In genomic region chr5:172712610-172713009, GRCh38 we compare ENCODE assay signal across 18 cellular contexts. TPM values are rescaled to one million over a fixed set of nuclear protein-coding genes. Genes with fewer than 3 reads are reported as not detected.
DNase-seq lines count a peak whose midpoint lies in the region; ATAC-seq, FAIRE-seq and TF ChIP-seq lines count a peak whose summit lies in the region.
"Had no signal": no experiment of that assay in that cellular context is flagged by ENCODE, and none has a peak within 500 bp of the region (broad histone marks: within the 10 kb centered on the region; RNA-seq: fewer than 3 reads in every experiment).

No MANE protein-coding gene starts in this region.

- peak overlapping the region; percentile 60; the same call in 1 of the 2 replicates for H2BK12ac ChIP-seq in H1 (ENCODE audit: low read depth, low read length)

- H3K36me3 ChIP-seq in Panc1 (ENCODE audit: control insufficient read depth, insufficient read depth, low read length) (no peaks in the 10 kb centered on the region), H1 (ENCODE audit: control insufficient read depth in 2 of 4, insufficient read depth in 4 of 4, low read length in 3 of 4) (no peaks in the 10 kb centered on the region), spleen (no peaks in the 10 kb centered on the region)

- H3K27ac ChIP-seq in Panc1 (ENCODE audit: low read length) = peak overlapping the region; percentile 20; the same call in 1 of the 2 replicates
- H3K27ac ChIP-seq in H1 (ENCODE audit: low read depth, low read length) = no peak overlapping the region
- no peak overlapping the region for H3K27ac ChIP-seq in spleen
- H3K27ac ChIP-seq: KMS-11 had no signal

- no peak overlapping the region for H3K4ac ChIP-seq in H1 (replicated peaks; ENCODE audit: insufficient read length, low read depth, low read length)

- 76% methylated on average over 8 of the region's 8 CpGs; no CpG with 5 or more reads in 1 of the 2 experiments for WGBS in H1 (ENCODE audit: extremely low coverage in 1 of 2, insufficient coverage in 1 of 2, insufficient read length in 1 of 2, insufficient replicate concordance in 2 of 2, low coverage in 1 of 2, low lambda C conversion rate in 2 of 2, missing lambda C conversion rate in 1 of 2), 2 experiments
- WGBS in spleen, 5 donors = 57 to 66% (median 60%) methylated on average over 8 of the region's 8 CpGs

- intact Hi-C loops in Panc1 (cut with micrococcal nuclease; ENCODE audit: unreplicated experiment) = loop anchor here (1.0 to 10.0 kb wide), 4 partner anchors 152 to 245 kb away; partner anchors contain the start of gene RPL26L1
- intact Hi-C loops in spleen (cut with DNase I; ENCODE audit: low total_unique reads) = loop anchor here (10.0 kb wide), 1 partner anchor 432 kb away; the partner anchor contains the start of gene BNIP1

- no peak overlapping the region for H3K23ac ChIP-seq in H1 (ENCODE audit: insufficient read length)

- no peak overlapping the region for H4K5ac ChIP-seq in H1 (ENCODE audit: insufficient read length, low read depth, low read length)

- ATAC-seq in Panc1 = peak; percentile 2; the same call in 1 of the 2 replicates
- ATAC-seq in HG03442 (IDR thresholded peaks at IDR 0.05; ENCODE audit: unreplicated experiment) = no peak

- peaks cover 42% of the 10 kb centered on the region for H3K4me1 ChIP-seq in Panc1 (ENCODE audit: control insufficient read depth, insufficient read depth, low read length)
- peaks cover 0 to 3% (median 2%) of the 10 kb centered on the region in 4 experiments; a peak in 2 of 7 replicates for H3K4me1 ChIP-seq in H1 (replicated peaks in 1 of 4; ENCODE audit: control insufficient read depth in 3 of 4, insufficient read depth in 4 of 4, low read length in 3 of 4)
- H3K4me1 ChIP-seq in spleen = peaks cover 32 to 51% (median 43%) of the 10 kb centered on the region in 6 donors

- H3K4me3 ChIP-seq in Panc1 (ENCODE audit: low read depth in 2 of 2, low read length in 2 of 2) = no peak overlapping the region
- no peak overlapping the region for H3K4me3 ChIP-seq in H1 (ENCODE audit: extremely low read depth in 1 of 4, insufficient read depth in 2 of 4, low read depth in 3 of 4, low read length in 4 of 4)
- no peak overlapping the region for H3K4me3 ChIP-seq in spleen

- POLR2A ChIA-PET in Panc1 (lab: Charles Lee) (no interaction called here), H1 (lab: Charles Lee; ENCODE audit: partially characterized antibody) (interaction anchor here (1.1 kb wide), 1 partner anchor 58 kb away, joined by 6 read pairs; the partner anchor contains the start of gene DUSP1)

- H4K20me1 ChIP-seq in H1 (replicated peaks in 1 of 2; ENCODE audit: control insufficient read depth in 1 of 2, insufficient read depth in 2 of 2, low read length in 2 of 2) = peaks cover 0 to 5% of the 10 kb centered on the region in 2 experiments

- no peak overlapping the region for H2BK5ac ChIP-seq in H1 (ENCODE audit: low read depth, low read length)

- no peak for TF ChIP-seq RAD21 in H1 (IDR thresholded peaks at IDR 0.05 in 1 of 2, conservative IDR thresholded peaks at IDR 0.05 in 1 of 2; ENCODE audit: low read depth in 2 of 2, low read length in 2 of 2)

- TF ChIP-seq CTCF in GM10266 (IDR thresholded peaks at IDR 0.05; ENCODE audit: control insufficient read depth, insufficient read depth, low read depth, missing control alignments) = peak; percentile 12
- no peak for TF ChIP-seq CTCF in Panc1 (IDR thresholded peaks at IDR 0.05)
- no peak for TF ChIP-seq CTCF in H1 (IDR thresholded peaks at IDR 0.05; ENCODE audit: control extremely low read depth in 1 of 3, insufficient read depth in 1 of 3, low read depth in 1 of 3, low read length in 3 of 3)
- TF ChIP-seq CTCF in spleen (IDR thresholded peaks at IDR 0.05 in 8 of 11, conservative IDR thresholded peaks at IDR 0.05 in 3 of 11) = no peak

- H3K56ac ChIP-seq in H1 (replicated peaks; ENCODE audit: insufficient read length, low read depth, low read length) = no peak overlapping the region

- H3K4me2 ChIP-seq in H1 (ENCODE audit: insufficient read depth in 1 of 2, low read depth in 2 of 2, low read length in 2 of 2) = no peak overlapping the region

- DNase-seq in GM10266 (ENCODE audit: extremely low spot score) (no peak), Panc1 (ENCODE audit: low read depth, low spot score) (no peak), H1 (ENCODE audit: low read depth in 1 of 2, low spot score in 2 of 2) (no peak), spleen (peak; percentile 52), D341Med (ENCODE audit: low spot score) (no peak)
- no peak for DNase-seq in activated CD8-positive, alpha-beta memory T cell treated with anti-CD3 and anti-CD28 coated beads, Interleukin-2, amount 50 U/mL, for 4 hours
- no peak for DNase-seq in stimulated activated naive CD4-positive, alpha-beta T cell treated with Interleukin-2 at 50 U/mL for 16 hours (lab: John Stamatoyannopoulos, UW)
- DNase-seq: DMS79 treated with DMSO at 0.1 percent for 48 hours, GF-D8, IMR-90, NCI-H1417 treated with DMSO at 0.1 percent for 48 hours, NCI-H187, NCI-H2081 treated with DMSO at 0.1 percent for 48 hours, NCI-H2171 had no signal

- H2AFZ ChIP-seq in H1 (ENCODE audit: low read length) = no peak overlapping the region

- no peaks in the 10 kb centered on the region for H3K79me2 ChIP-seq in H1 (ENCODE audit: control insufficient read depth in 1 of 2, insufficient read depth in 2 of 2, low read length in 2 of 2)

- H3K14ac ChIP-seq in H1 (ENCODE audit: insufficient read length) = no peak overlapping the region

- peak overlapping the region; percentile 29; the same call in 1 of the 2 replicates for H4K8ac ChIP-seq in H1 (ENCODE audit: extremely low read depth, insufficient read depth, low read length)

- H2AK5ac ChIP-seq in H1 (ENCODE audit: low read depth, low read length) = no peak overlapping the region

- TF ChIP-seq EP300 in H1 (IDR thresholded peaks at IDR 0.05; ENCODE audit: borderline replicate concordance in 1 of 2, low read depth in 2 of 2, low read length in 2 of 2) = no peak

- in situ Hi-C loops in Panc1 (cut with HindIII; ENCODE audit: low pct_unique_long_range_greater_than_20kb, low sequenced_read_pairs) = no loop called here

- no TSS peak for BruUV-seq in Panc1 (replicated peaks; lab: Mats Ljungman, UMichigan)

- no peak overlapping the region for H2BK120ac ChIP-seq in H1 (replicated peaks; ENCODE audit: low read depth, low read length)

- TF ChIP-seq POLR2A in H1 (IDR thresholded peaks at IDR 0.05; ENCODE audit: control extremely low read depth in 1 of 2, low read depth in 2 of 2, low read length in 2 of 2) = no peak
- no peak for TF ChIP-seq POLR2A in spleen (IDR thresholded peaks at IDR 0.05)

- H3K9ac ChIP-seq in H1 (replicated peaks in 1 of 4; ENCODE audit: extremely low read depth in 1 of 4, low read depth in 3 of 4, low read length in 3 of 4) = no peak overlapping the region
- H3K9ac ChIP-seq: KMS-11 had no signal

- H3K27me3 ChIP-seq in Panc1 (ENCODE audit: control insufficient read depth, insufficient read depth, low read length) = no peaks in the 10 kb centered on the region
- H3K27me3 ChIP-seq in H1 (replicated peaks in 1 of 4; ENCODE audit: control insufficient read depth in 3 of 4, extremely low read depth in 1 of 4, insufficient read depth in 3 of 4, low read length in 3 of 4) = peaks cover 0 to 6% (median 3%) of the 10 kb centered on the region in 4 experiments; a peak in 4 of 7 replicates
- H3K27me3 ChIP-seq in spleen (replicated peaks in 1 of 7) = peaks cover 0 to 34% (median 0%) of the 10 kb centered on the region in 7 donors

- CTCF ChIA-PET in Panc1 (lab: Charles Lee) (no interaction called here), H1 (lab: Charles Lee; ENCODE audit: partially characterized antibody) (interaction anchor here (0.7 to 11.7 kb wide), 34 partner anchors 11 to 262 kb away, joined by 3 to 206 read pairs (median 6); partner anchors contain the start of gene DUSP1)

- no peak overlapping the region for H2BK20ac ChIP-seq in H1 (ENCODE audit: low read length)

- H3K23me2 ChIP-seq in H1 (ENCODE audit: low read depth, low read length) = peaks cover 2% of the 10 kb centered on the region; the same call in 1 of the 2 replicates

- FAIRE-seq in H1 (lab: Jason Lieb, UNC) = no peak
- FAIRE-seq: GM12892 had no signal

- no peak overlapping the region for H4K91ac ChIP-seq in H1 (replicated peaks; ENCODE audit: insufficient read length, low read length)

- no peak overlapping the region for H3K18ac ChIP-seq in H1 (ENCODE audit: extremely low read depth, low read length)

- no peaks in the 10 kb centered on the region for H3K79me1 ChIP-seq in H1 (ENCODE audit: low read depth, low read length)

- H3K9me3 ChIP-seq in Panc1 (ENCODE audit: control insufficient read depth, insufficient read depth, low read depth, low read length) (no peaks in the 10 kb centered on the region), H1 (ENCODE audit: insufficient read depth in 2 of 2, low read depth in 1 of 2, low read length in 1 of 2) (no peaks in the 10 kb centered on the region), spleen (no peaks in the 10 kb centered on the region)
- H3K9me3 ChIP-seq: Caco-2 had no signal

- H2BK15ac ChIP-seq in H1 (ENCODE audit: low read length) = no peak overlapping the region

TF ChIP-seq in H1, 55 proteins besides CTCF, POLR2A, EP300 and RAD21:
- TF ChIP-seq YY1 (IDR thresholded peaks at IDR 0.05; ENCODE audit: low read depth, low read length) = no peak
- TF ChIP-seq, protein P1, sequence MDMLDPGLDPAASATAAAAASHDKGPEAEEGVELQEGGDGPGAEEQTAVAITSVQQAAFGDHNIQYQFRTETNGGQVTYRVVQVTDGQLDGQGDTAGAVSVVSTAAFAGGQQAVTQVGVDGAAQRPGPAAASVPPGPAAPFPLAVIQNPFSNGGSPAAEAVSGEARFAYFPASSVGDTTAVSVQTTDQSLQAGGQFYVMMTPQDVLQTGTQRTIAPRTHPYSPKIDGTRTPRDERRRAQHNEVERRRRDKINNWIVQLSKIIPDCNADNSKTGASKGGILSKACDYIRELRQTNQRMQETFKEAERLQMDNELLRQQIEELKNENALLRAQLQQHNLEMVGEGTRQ (IDR thresholded peaks at IDR 0.05; ENCODE audit: low read length) = no peak

RNA-seq across cellular contexts. Expression of gene DUSP1, which starts 58.4 kb away (rescaled TPM):
- total RNA-seq in Panc1 (2021; ENCODE audit: unreplicated experiment) (79.9 TPM), spleen (100 to 1,000 TPM; 197 to 818 (median 376) TPM)
- 65.0 TPM for polyA plus RNA-seq in Panc1 (2012; ENCODE audit: insufficient read length)
- total RNA-seq in H1 (2021; fragmentation: NEBNext Ultra II Directional; extraction: Animal tissue kit (Norgen Biotek cat#: 25700)) = 6.5 and 8.6 TPM in 2 replicates
- polyA plus RNA-seq in H1 (2011; rRNA removed) (11.4 and 11.7 TPM in 2 replicates), spleen (100 to 1,000 TPM in 1 of 3 donors, 10 to 100 TPM in 2; 46.0 to 116 (median 68.9) TPM)
- polyA plus RNA-seq in H1 (2011; cell fraction: cytosol; rRNA removed) = 11.3 TPM
- 15.3 TPM for polyA plus RNA-seq in H1 (2011; cell fraction: nucleus; rRNA removed)
- 6.9 to 8.1 TPM (median 7.2 TPM) in 4 replicates for polyA plus RNA-seq in H1 (2012, experiment 1 of 2)
- 7.6 TPM for polyA plus RNA-seq in H1 (2012, experiment 2 of 2)
- polyA plus RNA-seq in H1 (2013, experiment 1 of 2) = 3.2 TPM
- polyA plus RNA-seq in H1 (2013, experiment 2 of 2) = 2.9 TPM
- 17.6 and 18.7 TPM in 2 replicates for polyA minus RNA-seq in H1 (2011; rRNA and poly(A)+ RNA removed)
- polyA minus RNA-seq in H1 (2011; cell fraction: cytosol; rRNA and poly(A)+ RNA removed) = 10.2 TPM
- 47.4 TPM for polyA minus RNA-seq in H1 (2011; cell fraction: nucleus; rRNA and poly(A)+ RNA removed)
